11 cellular contexts compared by ENCODE assay signal in genomic region chr1:160209656-160210046, GRCh38. TPM values are rescaled to one million over a fixed set of nuclear protein-coding genes. Genes with fewer than 3 reads are reported as not detected.
DNase-seq lines count a peak whose midpoint lies in the region; ATAC-seq and TF ChIP-seq lines count a peak whose summit lies in the region.
"Had no signal": no experiment of that assay in that cellular context is flagged by ENCODE, and none has a peak within 500 bp of the region (broad histone marks: within the 10 kb centered on the region; RNA-seq: fewer than 3 reads in every experiment).

No MANE protein-coding gene starts in this region.

- no peaks in the 10 kb centered on the region for H3K27me3 Mint-ChIP-seq in endodermal cell (ENCODE audit: insufficient read depth)

- 40 to 59% methylated on average over 1 to 3 of the region's 4 CpGs for WGBS in endodermal cell (ENCODE audit: insufficient coverage in 1 of 2, insufficient read length in 1 of 2), 2 experiments

- no peak for TF ChIP-seq POLR2A in vagina (IDR thresholded peaks at IDR 0.05)

- H3K27ac Mint-ChIP-seq in activated naive CD4-positive, alpha-beta T cell treated with anti-CD3 and anti-CD28 coated beads, Interleukin-2, amount 50 U/mL, for 72 hours = peak overlapping the region; percentile 28 to 91
- no peak overlapping the region for H3K27ac Mint-ChIP-seq in endodermal cell

- no peak for TF ChIP-seq CTCF in endodermal cell (conservative IDR thresholded peaks at IDR 0.05)
- no peak for TF ChIP-seq CTCF in vagina (IDR thresholded peaks at IDR 0.05)

- peaks cover 13% of the 10 kb centered on the region for H3K4me1 ChIP-seq in endodermal cell (ENCODE audit: control insufficient read depth, insufficient read depth, low read length)
- H3K4me1 ChIP-seq in muscle layer of colon (ENCODE audit: insufficient read depth, low read length) = peaks cover 58% of the 10 kb centered on the region
- H3K4me1 ChIP-seq in vagina = peaks cover 59% of the 10 kb centered on the region

- H3K4me3 ChIP-seq in endodermal cell (ENCODE audit: low read length) (no peak overlapping the region), muscle layer of colon (ENCODE audit: low read depth in 1 of 2, low read length in 2 of 2) (peak overlapping the region in 1 of 2 donors; percentile 1), vagina (no peak overlapping the region)

- peaks cover 62% of the 10 kb centered on the region for H3K4me1 Mint-ChIP-seq in endodermal cell

- no peak for ATAC-seq in activated naive CD4-positive, alpha-beta T cell treated with anti-CD3 and anti-CD28 coated beads, Interleukin-2, amount 50 U/mL, for 72 hours
- ATAC-seq: Panc1 had no signal

- H3K9ac ChIP-seq in endodermal cell (ENCODE audit: extremely low read depth, low read length, poor library complexity, severe bottlenecking) (no peak overlapping the region), muscle layer of colon (ENCODE audit: low read length) (no peak overlapping the region)

- no peaks in the 10 kb centered on the region for H3K9me3 Mint-ChIP-seq in activated naive CD4-positive, alpha-beta T cell treated with anti-CD3 and anti-CD28 coated beads, Interleukin-2, amount 50 U/mL, for 72 hours
- H3K9me3 Mint-ChIP-seq in endodermal cell = no peaks in the 10 kb centered on the region

- H3K9me3 ChIP-seq in endodermal cell (ENCODE audit: control insufficient read depth, low read length) (no peaks in the 10 kb centered on the region), muscle layer of colon (ENCODE audit: low read length) (no peaks in the 10 kb centered on the region), vagina (no peaks in the 10 kb centered on the region)

- H3K36me3 Mint-ChIP-seq in activated naive CD4-positive, alpha-beta T cell treated with anti-CD3 and anti-CD28 coated beads, Interleukin-2, amount 50 U/mL, for 72 hours = peaks cover 0 to 4% of the 10 kb centered on the region in 2 donors
- H3K36me3 Mint-ChIP-seq in endodermal cell (ENCODE audit: low read depth) = peaks cover 39% of the 10 kb centered on the region

- H3K4me3 Mint-ChIP-seq in endodermal cell = no peak overlapping the region

- H3K27ac ChIP-seq in endodermal cell (ENCODE audit: low read depth, low read length) (peak overlapping the region; percentile 69), muscle layer of colon (ENCODE audit: low read depth, low read length) (peak overlapping the region; percentile 51), vagina (peak overlapping the region; percentile 6)

- no peak for DNase-seq in activated naive CD4-positive, alpha-beta T cell treated with anti-CD3 and anti-CD28 coated beads, Interleukin-2, amount 50 U/mL, for 72 hours (ENCODE audit: low spot score in 2 of 2)
- DNase-seq in activated naive CD4-positive, alpha-beta T cell (lab: John Stamatoyannopoulos, UW) = no peak
- DNase-seq in endodermal cell (no peak), vagina (ENCODE audit: extremely low spot score in 2 of 2) (no peak), NCI-H187 treated with DMSO at 0.1 percent for 48 hours (lab: John Stamatoyannopoulos, UW) (no peak), SHP77 (lab: John Stamatoyannopoulos, UW) (no peak), germinal center (ENCODE audit: low spot score) (no peak)
- DNase-seq: MM.1S had no signal

- no peaks in the 10 kb centered on the region for H3K27me3 ChIP-seq in endodermal cell (ENCODE audit: control insufficient read depth, insufficient read depth, low read length, poor library complexity, severe bottlenecking)
- no peaks in the 10 kb centered on the region for H3K27me3 ChIP-seq in muscle layer of colon (ENCODE audit: control insufficient read depth in 1 of 2, insufficient read depth in 2 of 2, low read length in 2 of 2)
- H3K27me3 ChIP-seq in vagina = no peaks in the 10 kb centered on the region

- peaks cover 50% of the 10 kb centered on the region for H3K36me3 ChIP-seq in endodermal cell (ENCODE audit: control insufficient read depth, insufficient read depth, low read length)
- H3K36me3 ChIP-seq in muscle layer of colon (ENCODE audit: insufficient read depth, low read length) = peaks cover 42% of the 10 kb centered on the region
- H3K36me3 ChIP-seq in vagina = peaks cover 0 to 38% of the 10 kb centered on the region in 2 donors

- intact Hi-C loops in vagina (cut with DNase I) = loop anchor here (5.0 to 10.0 kb wide), 2 partner anchors 45 to 102 kb away; no protein-coding TSS in a partner anchor

RNA-seq across cellular contexts. Expression of gene PEA15, which starts 4.5 kb away (rescaled TPM):
- 10 to 100 TPM; 37.2 to 53.7 TPM for total RNA-seq in activated naive CD4-positive, alpha-beta T cell treated with anti-CD3 and anti-CD28 coated beads, Interleukin-2, amount 50 U/mL, for 72 hours
- total RNA-seq in endodermal cell (10 to 100 TPM; 55.9 to 56.3 TPM), vagina (89.1 TPM)
- polyA plus RNA-seq in endodermal cell (2013, experiment 1 of 2) = 393 TPM
- 402 TPM for polyA plus RNA-seq in endodermal cell (2013, experiment 2 of 2)

RNA-seq across cellular contexts. Expression of gene CASQ1, which starts 19.3 kb away (rescaled TPM):
- total RNA-seq in activated naive CD4-positive, alpha-beta T cell treated with anti-CD3 and anti-CD28 coated beads, Interleukin-2, amount 50 U/mL, for 72 hours = not detected
- under 1 TPM; 0.29 to 0.77 TPM for total RNA-seq in endodermal cell
- polyA plus RNA-seq in endodermal cell (2013, experiment 1 of 2) = 0.96 TPM
- 1.0 TPM for polyA plus RNA-seq in endodermal cell (2013, experiment 2 of 2)
- not detected for total RNA-seq in vagina
- total RNA-seq: activated CD8-positive, alpha-beta memory T cell treated with anti-CD3 and anti-CD28 coated beads for 36 hours had no signal

RNA-seq across cellular contexts. Expression of gene DCAF8, which starts 52.7 kb away (rescaled TPM):
- 100 to 1,000 TPM; 124 to 170 TPM for total RNA-seq in activated naive CD4-positive, alpha-beta T cell treated with anti-CD3 and anti-CD28 coated beads, Interleukin-2, amount 50 U/mL, for 72 hours
- total RNA-seq in endodermal cell (100 to 1,000 TPM; 185 to 238 TPM), vagina (145 TPM)
- polyA plus RNA-seq in endodermal cell (2013, experiment 1 of 2) = 143 TPM
- 122 TPM for polyA plus RNA-seq in endodermal cell (2013, experiment 2 of 2)

RNA-seq across cellular contexts. Expression of gene ATP1A4, which starts 58.2 kb away (rescaled TPM):
- total RNA-seq in activated naive CD4-positive, alpha-beta T cell treated with anti-CD3 and anti-CD28 coated beads, Interleukin-2, amount 50 U/mL, for 72 hours = not detected
- total RNA-seq in endodermal cell (under 1 TPM; 0.55 to 0.75 TPM), vagina (not detected)
- polyA plus RNA-seq in endodermal cell (2013, experiment 1 of 2) = 0.85 TPM
- 0.95 TPM for polyA plus RNA-seq in endodermal cell (2013, experiment 2 of 2)
- total RNA-seq: activated CD8-positive, alpha-beta memory T cell treated with anti-CD3 and anti-CD28 coated beads for 36 hours had no signal

Comparison
In these comparisons a context has a peak if more than half of its experiments do, and no peak if none do; other contexts are left out.
1. H3K27ac ChIP-seq: peak in every context shown above with its lines; median percentile 69 in endodermal cell; 51 in muscle layer of colon; 6 in vagina.